22 cellular contexts compared by ENCODE assay signal in genomic region chr12:3540387-3541320, GRCh38. TPM values are rescaled to one million over a fixed set of nuclear protein-coding genes. Genes with fewer than 3 reads are reported as not detected.
"Had no signal": no experiment of that assay in that cellular context is flagged by ENCODE, and none has a peak within 500 bp of the region (broad histone marks: within the 10 kb centered on the region; RNA-seq: fewer than 3 reads in every experiment).

No MANE protein-coding gene starts in this region.

- H3K4me1 ChIP-seq: foreskin keratinocyte, stomach, transverse colon had no signal

- H2AFZ ChIP-seq: hepatocyte had no signal

- DNase-seq: effector memory CD8-positive, alpha-beta T cell; foreskin keratinocyte; left colon; mesendoderm; naive thymus-derived CD4-positive, alpha-beta T cell; posterior cingulate gyrus; small intestine; stimulated activated CD4-positive, alpha-beta T cell treated with anti-CD3 and anti-CD28 coated beads, Interleukin-12 subunit alpha, Interleukin-12 subunit beta, amount 100 ng/mL, for 4 hours; stimulated activated naive CD4-positive, alpha-beta T cell; stomach; substantia nigra; transverse colon had no signal

- H3K27ac Mint-ChIP-seq: effector memory CD8-positive, alpha-beta T cell; naive thymus-derived CD4-positive, alpha-beta T cell had no signal

- H3K27ac ChIP-seq: foreskin keratinocyte, hepatocyte, neutrophil, right atrium auricular region, stomach, thoracic aorta, transverse colon had no signal

- H3K36me3 Mint-ChIP-seq: naive thymus-derived CD4-positive, alpha-beta T cell had no signal

- H3K79me2 ChIP-seq: hepatocyte had no signal

- H3K4me1 Mint-ChIP-seq: naive thymus-derived CD4-positive, alpha-beta T cell had no signal

- H3K4me3 Mint-ChIP-seq: effector memory CD8-positive, alpha-beta T cell; naive thymus-derived CD4-positive, alpha-beta T cell had no signal

- H3K27me3 ChIP-seq: right atrium auricular region, transverse colon had no signal

- H3K9me3 ChIP-seq: neutrophil, right atrium auricular region, stomach, thoracic aorta, transverse colon had no signal

- H3K36me3 ChIP-seq: neutrophil, right atrium auricular region, stomach, thoracic aorta, transverse colon had no signal

- H3K9me3 Mint-ChIP-seq: effector memory CD8-positive, alpha-beta T cell had no signal

- FAIRE-seq: small intestine had no signal

- H3K4me3 ChIP-seq: hepatocyte, right atrium auricular region, stomach, thoracic aorta, transverse colon had no signal

- H3K4me2 ChIP-seq: hepatocyte had no signal

RNA-seq across cellular contexts. Expression of gene PRMT8, which starts 49.7 kb away (rescaled TPM):
- total RNA-seq: epithelial cell of proximal tubule; foreskin keratinocyte; hepatocyte; kidney epithelial cell; left colon; liver; lung microvascular endothelial cell; mononuclear cell; naive thymus-derived CD4-positive, alpha-beta T cell; stomach; thoracic aorta; transverse colon; urinary bladder had no signal
